In the genomic region with DNA sequence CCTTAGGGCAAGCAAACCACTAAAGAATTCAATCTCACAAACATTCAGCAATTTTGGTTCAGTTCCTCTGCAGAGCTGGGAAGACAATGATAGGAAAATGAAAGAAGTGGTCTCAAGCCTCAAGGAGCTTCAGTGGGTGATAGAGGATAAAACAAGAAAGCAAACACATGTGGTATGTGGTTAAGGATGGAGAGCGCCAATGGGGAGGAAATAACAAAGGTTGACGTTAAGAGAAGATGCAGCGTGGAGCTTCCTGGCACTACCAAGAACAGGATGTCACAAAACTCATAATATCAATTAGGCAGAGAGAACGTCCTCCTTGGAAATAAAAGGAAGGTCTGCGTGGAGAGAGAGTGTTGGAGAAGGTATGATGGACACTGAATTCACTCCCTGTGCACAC, we compare ENCODE assay signal across 32 cellular contexts.
"Had no signal": no experiment of that assay in that cellular context is flagged by ENCODE, and none has a peak within 500 bp of the region (broad histone marks: within the 10 kb centered on the region; RNA-seq: fewer than 3 reads in every experiment).

No MANE protein-coding gene starts in this region.

- H3K4me3 ChIP-seq: adrenal gland, ascending aorta, breast epithelium, cardiac muscle cell, colonic mucosa, esophagus squamous epithelium, gastroesophageal sphincter, heart right ventricle had no signal

- H3K36me3 Mint-ChIP-seq: activated CD4-positive, alpha-beta memory T cell treated with anti-CD3 and anti-CD28 coated beads for 36 hours; activated CD8-positive, alpha-beta memory T cell treated with anti-CD3 and anti-CD28 coated beads, Interleukin-2, amount 10 ng/mL, durations not matched to agents 7 days and 5 days; activated naive CD4-positive, alpha-beta T cell treated with anti-CD3 and anti-CD28 coated beads, Interleukin-2, amount 50 U/mL, for 24 hours; activated naive CD8-positive, alpha-beta T cell treated with anti-CD3 and anti-CD28 coated beads for 36 hours had no signal

- H3K4me3 Mint-ChIP-seq: activated CD4-positive, alpha-beta memory T cell treated with anti-CD3 and anti-CD28 coated beads for 36 hours; activated CD4-positive, alpha-beta T cell treated with anti-CD3 and anti-CD28 coated beads for 36 hours; activated CD4-positive, alpha-beta T cell treated with anti-CD3 and anti-CD28 coated beads, Interleukin-2, amount 10 ng/mL, durations not matched to agents 24 days and 14 days; activated CD8-positive, alpha-beta memory T cell treated with anti-CD3 and anti-CD28 coated beads, Interleukin-2, amount 10 ng/mL, durations not matched to agents 7 days and 5 days; activated CD8-positive, alpha-beta T cell treated with anti-CD3 and anti-CD28 coated beads, Interleukin-2, amount 10 ng/mL, durations not matched to agents 7 days and 5 days; activated naive CD4-positive, alpha-beta T cell treated with anti-CD3 and anti-CD28 coated beads for 36 hours; activated naive CD4-positive, alpha-beta T cell treated with anti-CD3 and anti-CD28 coated beads, Interleukin-2, amount 50 U/mL, for 24 hours; activated naive CD8-positive, alpha-beta T cell treated with anti-CD3 and anti-CD28 coated beads for 36 hours; activated naive CD8-positive, alpha-beta T cell treated with anti-CD3 and anti-CD28 coated beads, Interleukin-2, amount 50 U/mL, for 24 hours; activated T-helper 1 cell treated with anti-CD3 and anti-CD28 coated beads, Interleukin-12 subunit alpha, Interleukin-12 subunit beta, Interleukin-2, Interleukin-4 antibody, amounts not matched to agents 30 ng/mL and 10 ng/mL and 1 ng/mL, durations not matched to agents 14 hours and 24 hours and 36 hours; brain had no signal

- H3K9me3 ChIP-seq: adrenal gland, ascending aorta, breast epithelium, colonic mucosa, esophagus squamous epithelium, gastroesophageal sphincter, heart right ventricle had no signal

- H3K36me3 ChIP-seq: adrenal gland, ascending aorta, breast epithelium, cardiac muscle cell, colonic mucosa, esophagus squamous epithelium, gastroesophageal sphincter, heart right ventricle had no signal

- H3K27me3 ChIP-seq: adrenal gland, ascending aorta, breast epithelium, cardiac muscle cell, colonic mucosa, esophagus squamous epithelium, heart right ventricle had no signal

- H3K27me3 Mint-ChIP-seq: activated CD4-positive, alpha-beta T cell treated with anti-CD3 and anti-CD28 coated beads, Interleukin-2, amount 10 ng/mL, durations not matched to agents 24 days and 14 days; activated CD8-positive, alpha-beta memory T cell treated with anti-CD3 and anti-CD28 coated beads, Interleukin-2, amount 10 ng/mL, durations not matched to agents 7 days and 5 days; brain had no signal

- ATAC-seq: activated CD4-positive, alpha-beta T cell treated with anti-CD3 and anti-CD28 coated beads for 36 hours; activated CD8-positive, alpha-beta memory T cell treated with anti-CD3 and anti-CD28 coated beads, Interleukin-2, amount 10 ng/mL, durations not matched to agents 7 days and 5 days; activated CD8-positive, alpha-beta T cell treated with anti-CD3 and anti-CD28 coated beads, Interleukin-2, amount 10 ng/mL, durations not matched to agents 7 days and 5 days; activated naive CD8-positive, alpha-beta T cell treated with anti-CD3 and anti-CD28 coated beads, Interleukin-2, amount 50 U/mL, for 24 hours; gastroesophageal sphincter; heart right ventricle had no signal

- H3K27ac ChIP-seq: adrenal gland, ascending aorta, breast epithelium, cardiac muscle cell, colonic mucosa, epithelial cell of prostate, esophagus squamous epithelium, gastroesophageal sphincter, heart right ventricle had no signal

- H3K27ac Mint-ChIP-seq: activated CD4-positive, alpha-beta memory T cell treated with anti-CD3 and anti-CD28 coated beads for 36 hours; activated CD4-positive, alpha-beta T cell treated with anti-CD3 and anti-CD28 coated beads for 36 hours; activated CD4-positive, alpha-beta T cell treated with anti-CD3 and anti-CD28 coated beads, Interleukin-2, amount 10 ng/mL, durations not matched to agents 24 days and 14 days; activated CD8-positive, alpha-beta memory T cell treated with anti-CD3 and anti-CD28 coated beads, Interleukin-2, amount 10 ng/mL, durations not matched to agents 7 days and 5 days; activated CD8-positive, alpha-beta T cell treated with anti-CD3 and anti-CD28 coated beads, Interleukin-2, amount 10 ng/mL, durations not matched to agents 7 days and 5 days; activated naive CD4-positive, alpha-beta T cell treated with anti-CD3 and anti-CD28 coated beads for 36 hours; activated naive CD4-positive, alpha-beta T cell treated with anti-CD3 and anti-CD28 coated beads, Interleukin-2, amount 50 U/mL, for 24 hours; activated naive CD8-positive, alpha-beta T cell treated with anti-CD3 and anti-CD28 coated beads for 36 hours; activated naive CD8-positive, alpha-beta T cell treated with anti-CD3 and anti-CD28 coated beads, Interleukin-2, amount 50 U/mL, for 24 hours; activated T-helper 1 cell treated with anti-CD3 and anti-CD28 coated beads, Interleukin-12 subunit alpha, Interleukin-12 subunit beta, Interleukin-2, Interleukin-4 antibody, amounts not matched to agents 30 ng/mL and 10 ng/mL and 1 ng/mL, durations not matched to agents 14 hours and 24 hours and 36 hours; activated T-helper 2 cell treated with anti-CD3 and anti-CD28 coated beads, Interferon-gamma antibody, Interleukin-2, Interleukin-4, amounts not matched to agents 10 μg/mL and 5 μg/mL and 100 μg/mL, durations not matched to agents 14 hours and 24 hours and 36 hours had no signal

- H3K4me1 ChIP-seq: adrenal gland, ascending aorta, breast epithelium, colonic mucosa, esophagus squamous epithelium, gastroesophageal sphincter had no signal

- DNase-seq: activated CD4-positive, alpha-beta memory T cell treated with anti-CD3 and anti-CD28 coated beads for 36 hours; activated CD4-positive, alpha-beta T cell treated with anti-CD3 and anti-CD28 coated beads for 36 hours; activated CD4-positive, alpha-beta T cell treated with anti-CD3 and anti-CD28 coated beads, Interleukin-2, amount 10 ng/mL, durations not matched to agents 24 days and 14 days; activated CD4-positive, CD25-positive, alpha-beta regulatory T cell; activated CD4-positive, CD25-positive, alpha-beta regulatory T cell treated with anti-CD3 and anti-CD28 coated beads, Interleukin-2, amount 50 U/mL, for 72 hours; activated CD8-positive, alpha-beta memory T cell treated with anti-CD3 and anti-CD28 coated beads, Interleukin-2, amount 10 ng/mL, durations not matched to agents 7 days and 5 days; activated CD8-positive, alpha-beta memory T cell treated with anti-CD3 and anti-CD28 coated beads, Interleukin-2, amount 50 U/mL, for 4 hours; activated CD8-positive, alpha-beta T cell treated with anti-CD3 and anti-CD28 coated beads, Interleukin-2, amount 10 ng/mL, durations not matched to agents 7 days and 5 days; activated effector memory CD4-positive, alpha-beta T cell treated with anti-CD3 and anti-CD28 coated beads, Interleukin-2, amount 50 U/mL, for 16 hours; activated naive CD4-positive, alpha-beta T cell treated with anti-CD3 and anti-CD28 coated beads for 36 hours; activated naive CD8-positive, alpha-beta T cell treated with anti-CD3 and anti-CD28 coated beads for 36 hours; activated naive CD8-positive, alpha-beta T cell treated with anti-CD3 and anti-CD28 coated beads, Interleukin-2, amount 50 U/mL, for 24 hours; activated T-cell treated with anti-CD3 and anti-CD28 coated beads, Interleukin-2, amount 50 U/mL, for 1 hour; activated T-cell treated with anti-CD3 and anti-CD28 coated beads, Interleukin-2, amount 50 U/mL, for 48 hours; adrenal gland; central memory CD4-positive, alpha-beta T cell; cerebellar nuclear complex; colonic mucosa; effector CD8-positive, alpha-beta T cell; esophagus squamous epithelium; foreskin melanocyte; heart right ventricle; T-helper 2 cell had no signal

- H3K4me1 Mint-ChIP-seq: activated CD4-positive, alpha-beta T cell treated with anti-CD3 and anti-CD28 coated beads, Interleukin-2, amount 10 ng/mL, durations not matched to agents 24 days and 14 days; activated naive CD8-positive, alpha-beta T cell treated with anti-CD3 and anti-CD28 coated beads for 36 hours had no signal
